In the genomic region with DNA sequence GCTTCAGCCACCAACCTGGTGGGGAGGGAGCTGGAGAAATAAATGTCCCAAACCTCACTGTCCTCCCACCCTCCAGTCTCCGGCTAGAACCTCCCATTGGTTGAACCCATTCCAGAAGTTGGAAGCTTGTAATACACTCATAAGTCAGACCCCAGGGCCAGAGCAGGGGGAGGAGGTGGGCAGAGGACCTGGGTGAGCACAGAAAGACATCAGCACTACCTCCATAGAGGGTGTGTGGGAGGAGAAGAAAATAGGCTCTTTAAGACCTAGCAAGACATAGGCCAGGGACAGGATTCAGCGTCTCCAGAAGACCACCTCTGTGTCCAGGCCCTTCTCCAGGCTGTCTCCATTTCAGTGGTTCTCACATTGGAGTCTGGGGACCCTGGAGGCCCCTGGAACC, we compare ENCODE assay signal across 31 cellular contexts.
"Had no signal": no experiment of that assay in that cellular context is flagged by ENCODE, and none has a peak within 500 bp of the region (broad histone marks: within the 10 kb centered on the region; RNA-seq: fewer than 3 reads in every experiment).

No MANE protein-coding gene starts in this region.

- H3K4me1 ChIP-seq: ascending aorta, body of pancreas, SJCRH30 had no signal

- H3K27me3 ChIP-seq: ascending aorta, body of pancreas had no signal

- H3K36me3 ChIP-seq: ascending aorta, SJCRH30 had no signal

- H3K4me3 ChIP-seq: ascending aorta, body of pancreas, K562, SJCRH30 had no signal

- DNase-seq: activated CD4-positive, alpha-beta memory T cell treated with anti-CD3 and anti-CD28 coated beads for 36 hours; activated CD4-positive, alpha-beta T cell treated with anti-CD3 and anti-CD28 coated beads, Interleukin-2, amount 10 ng/mL, durations not matched to agents 7 days and 5 days; activated CD4-positive, CD25-positive, alpha-beta regulatory T cell; activated effector memory CD4-positive, alpha-beta T cell treated with Interleukin-2 at 50 U/mL for 16 hours; activated naive CD4-positive, alpha-beta T cell treated with Interleukin-2 at 50 U/mL for 16 hours; activated naive CD8-positive, alpha-beta T cell treated with anti-CD3 and anti-CD28 coated beads, Interleukin-2, amount 50 U/mL, for 24 hours; activated T-cell treated with anti-CD3 and anti-CD28 coated beads, Interleukin-2, amount 50 U/mL, for 24 hours; amniotic stem cell; body of pancreas; central memory CD4-positive, alpha-beta T cell; Karpas-422; MM.1S; NCI-H1105 treated with DMSO at 0.1 percent for 48 hours; NCI-H1436 treated with DMSO at 0.1 percent for 48 hours; NCI-H187 treated with DMSO at 0.1 percent for 48 hours; NCI-H2081 treated with DMSO at 0.1 percent for 48 hours; NCI-H2171; NCI-H226; NCI-H526; NCI-H82; OCI-M1; Right ventricle myocardium superior; RPMI8226; SJCRH30; SK-N-SH; T-helper 1 cell had no signal

- ATAC-seq: activated naive CD4-positive, alpha-beta T cell treated with anti-CD3 and anti-CD28 coated beads, Interleukin-2, amount 50 U/mL, for 72 hours; activated naive CD8-positive, alpha-beta T cell treated with anti-CD3 and anti-CD28 coated beads, Interleukin-2, amount 50 U/mL, for 24 hours; body of pancreas; K562; Panc1 had no signal

- H3K9me3 ChIP-seq: ascending aorta, SJCRH30, SK-N-SH had no signal

- H3K27ac ChIP-seq: ascending aorta, body of pancreas, SJCRH30, VCaP had no signal
